ENCODE assay signal across 12 cellular contexts in the genomic region with DNA sequence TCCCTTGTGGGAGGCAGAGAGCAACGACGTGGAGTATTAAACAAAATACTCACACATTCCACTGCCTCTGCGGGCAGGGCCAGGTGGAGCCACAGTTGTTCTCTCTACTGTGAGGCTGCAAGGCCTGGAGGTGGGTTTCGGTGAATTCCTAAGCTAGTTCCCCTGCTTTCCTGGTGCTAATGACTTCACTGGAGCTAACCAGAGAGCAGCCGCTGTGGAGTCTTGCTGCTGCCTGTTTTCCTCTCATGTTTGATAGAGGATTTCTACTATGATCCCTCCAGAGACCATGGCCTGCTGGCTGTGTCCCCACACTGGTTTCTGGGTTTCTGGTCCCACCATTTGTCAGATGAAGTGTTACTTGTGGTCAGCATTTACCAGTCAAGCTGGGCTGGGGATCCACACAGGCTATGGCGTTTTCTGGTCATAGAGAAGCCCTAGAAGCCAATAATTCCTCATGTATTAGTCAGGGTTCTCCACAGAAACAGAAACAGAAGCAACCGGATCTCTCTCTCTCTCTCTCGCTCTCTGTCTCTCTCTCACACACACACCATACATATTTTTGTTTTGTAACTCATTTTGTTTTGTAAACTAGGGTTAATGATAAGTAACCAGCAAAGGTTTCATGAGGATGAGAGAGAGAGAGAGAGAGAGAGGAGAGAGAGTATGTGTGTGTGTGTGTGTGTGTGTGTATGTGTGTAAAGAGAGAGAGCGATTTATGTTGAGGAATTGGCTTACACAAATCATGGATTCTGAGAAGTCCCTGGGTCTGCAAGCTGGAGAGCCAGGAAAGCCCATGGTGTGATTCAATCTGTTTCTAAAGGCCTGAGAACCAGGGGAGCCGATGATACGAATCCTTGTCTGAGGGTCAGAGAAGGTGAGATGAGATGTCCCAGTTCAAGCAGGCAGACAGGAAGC.
A peak's percentile ranks its signal among the peaks of the same experiment; 100 is the strongest.
DNase-seq lines count a peak whose midpoint lies in the region; ATAC-seq, FAIRE-seq and TF ChIP-seq lines count a peak whose summit lies in the region.
"Had no signal": no experiment of that assay in that cellular context is flagged by ENCODE, and none has a peak within 500 bp of the region (broad histone marks: within the 10 kb centered on the region; RNA-seq: fewer than 3 reads in every experiment).

No MANE protein-coding gene starts in this region.

- no peak for ATAC-seq in activated T-cell treated with anti-CD3 and anti-CD28 coated beads, Interleukin-2, amount 50 U/mL, for 72 hours (replicated peaks in 1 of 2)
- peak; percentile 74 for ATAC-seq in left lung
- no peak for ATAC-seq in GM19463 (IDR thresholded peaks at IDR 0.05; ENCODE audit: unreplicated experiment)

- FAIRE-seq in bronchial epithelial cell (lab: Jason Lieb, UNC) = no peak

- H3K36me3 ChIP-seq in bronchial epithelial cell (ENCODE audit: control insufficient read depth, insufficient read depth, low read length) (no peaks in the 10 kb centered on the region), left lung (no peaks in the 10 kb centered on the region), transverse colon (no peaks in the 10 kb centered on the region)

- DNase-seq in activated T-cell treated with anti-CD3 and anti-CD28 coated beads, Interleukin-2, amount 50 U/mL, for 72 hours = no peak
- no peak for DNase-seq in activated T-cell treated with anti-CD3 and anti-CD28 coated beads, Interleukin-2, amount 50 U/mL, for 48 hours
- peak; percentile 78 for DNase-seq in bronchial epithelial cell (ENCODE audit: low read depth)
- no peak for DNase-seq in left lung
- DNase-seq in transverse colon = no peak
- DNase-seq in NCI-H1930 (lab: John Stamatoyannopoulos, UW) = no peak
- no peak for DNase-seq in CD14-positive monocyte (ENCODE audit: low spot score)
- DNase-seq: 8988T, caudate nucleus, NCI-H82 had no signal

- H3K27ac ChIP-seq in left lung (peak overlapping the region in 1 of 2 donors; percentile 1), transverse colon (peak overlapping the region; percentile 31 to 69 (median 51))

- H3K4me3 ChIP-seq in bronchial epithelial cell (ENCODE audit: low read depth, low read length) (no peak overlapping the region), left lung (no peak overlapping the region), transverse colon (no peak overlapping the region)

- no peak overlapping the region for H3K4me3 Mint-ChIP-seq in activated T-cell treated with anti-CD3 and anti-CD28 coated beads, Interleukin-2, amount 50 U/mL, for 72 hours
- no peak overlapping the region for H3K4me3 Mint-ChIP-seq in CD14-positive monocyte
- H3K4me3 Mint-ChIP-seq: T-helper 1 cell treated with Interleukin-12 subunit alpha and Interleukin-12 subunit beta and Interleukin-4 antibody, amounts not matched to agents 30 μg/mL and 1 μg/mL, for 36 hours had no signal

- intact Hi-C loops in left lung (cut with DNase I) = no loop called here
- intact Hi-C loops in transverse colon (cut with DNase I; ENCODE audit: low total_unique reads) = no loop called here
- intact Hi-C loops in CD14-positive monocyte (cut with micrococcal nuclease) = no loop called here

- TF ChIP-seq POLR2A in transverse colon (IDR thresholded peaks at IDR 0.05) = no peak

- H3K27ac Mint-ChIP-seq in activated T-cell treated with anti-CD3 and anti-CD28 coated beads, Interleukin-2, amount 50 U/mL, for 72 hours = peak overlapping the region; percentile 5
- H3K27ac Mint-ChIP-seq in CD14-positive monocyte = peak overlapping the region in 1 of 7 donors; percentile 67
- H3K27ac Mint-ChIP-seq: T-helper 1 cell treated with Interleukin-12 subunit alpha and Interleukin-12 subunit beta and Interleukin-4 antibody, amounts not matched to agents 30 μg/mL and 1 μg/mL, for 36 hours had no signal

- H3K4me1 ChIP-seq in left lung (peaks cover 2 to 13% of the 10 kb centered on the region in 2 donors), transverse colon (peaks cover 0 to 13% (median 8%) of the 10 kb centered on the region in 4 donors)

- H3K9me3 ChIP-seq in left lung = no peaks in the 10 kb centered on the region
- H3K9me3 ChIP-seq in transverse colon = no peaks in the 10 kb centered on the region

- peaks cover 1% of the 10 kb centered on the region for H3K27me3 ChIP-seq in bronchial epithelial cell (ENCODE audit: control insufficient read depth, insufficient read depth, low read length)
- H3K27me3 ChIP-seq in left lung = no peaks in the 10 kb centered on the region
- H3K27me3 ChIP-seq in transverse colon = no peaks in the 10 kb centered on the region

- H3K36me3 Mint-ChIP-seq in activated T-cell treated with anti-CD3 and anti-CD28 coated beads, Interleukin-2, amount 50 U/mL, for 72 hours (ENCODE audit: insufficient read depth in 2 of 2) = no peaks in the 10 kb centered on the region
- no peaks in the 10 kb centered on the region for H3K36me3 Mint-ChIP-seq in CD14-positive monocyte

- H3K27me3 Mint-ChIP-seq in activated T-cell treated with anti-CD3 and anti-CD28 coated beads, Interleukin-2, amount 50 U/mL, for 72 hours (ENCODE audit: low read depth) = peaks cover 15% of the 10 kb centered on the region
- H3K27me3 Mint-ChIP-seq in CD14-positive monocyte (ENCODE audit: low read depth in 3 of 3) = no peaks in the 10 kb centered on the region

- TF ChIP-seq EP300 in transverse colon (IDR thresholded peaks at IDR 0.05; ENCODE audit: low read depth) = no peak

- H3K4me1 Mint-ChIP-seq in activated T-cell treated with anti-CD3 and anti-CD28 coated beads, Interleukin-2, amount 50 U/mL, for 72 hours (ENCODE audit: low read depth) = no peaks in the 10 kb centered on the region
- H3K4me1 Mint-ChIP-seq in CD14-positive monocyte = peaks cover 27% of the 10 kb centered on the region

- in situ Hi-C loops in transverse colon (cut with MboI; ENCODE audit: low pct_ligation_motif_present in 1 of 4, low pct_unique_long_range_greater_than_20kb in 1 of 4, low sequenced_read_pairs in 3 of 4) = no loop called here

- WGBS in transverse colon (ENCODE audit: low coverage in 1 of 2), 2 donors = 53 to 67% methylated on average over 4 to 11 of the region's 11 CpGs

- TF ChIP-seq CTCF in bronchial epithelial cell (IDR thresholded peaks at IDR 0.05; ENCODE audit: insufficient read depth, low read length, severe bottlenecking) = no peak
- TF ChIP-seq CTCF in left lung (IDR thresholded peaks at IDR 0.05) = no peak
- no peak for TF ChIP-seq CTCF in transverse colon (IDR thresholded peaks at IDR 0.05)
- no peak for TF ChIP-seq CTCF in CD14-positive monocyte (IDR thresholded peaks at IDR 0.05)

- H3K9me3 Mint-ChIP-seq in activated T-cell treated with anti-CD3 and anti-CD28 coated beads, Interleukin-2, amount 50 U/mL, for 72 hours = peaks cover 0 to 2% of the 10 kb centered on the region in 2 donors
- no peaks in the 10 kb centered on the region for H3K9me3 Mint-ChIP-seq in CD14-positive monocyte
